Comparison of ENCODE assay signal across 1 cellular context in genomic region chr17:11239379-11239970, GRCh38.
TF ChIP-seq lines count a peak whose summit lies in the region.

No MANE protein-coding gene starts in this region.

TF ChIP-seq in GM23338, 12 proteins besides CTCF, POLR2A, EP300 and RAD21 (continued from another document):
- no peak for TF ChIP-seq ZNF462 (CRISPR knock-in tag; IDR thresholded peaks at IDR 0.05)
- no peak for TF ChIP-seq JUNB (IDR thresholded peaks at IDR 0.05; ENCODE audit: unreplicated experiment)
- no peak for TF ChIP-seq ZNF331 (CRISPR knock-in tag; IDR thresholded peaks at IDR 0.05; ENCODE audit: low read depth)
- TF ChIP-seq EZH2 (IDR thresholded peaks at IDR 0.05; ENCODE audit: low read depth, unreplicated experiment), result no peak
- TF ChIP-seq STAT1 (IDR thresholded peaks at IDR 0.05; ENCODE audit: unreplicated experiment), result no peak
- TF ChIP-seq POLR2AphosphoS5 (IDR thresholded peaks at IDR 0.05; ENCODE audit: low read depth), result no peak
- no peak for TF ChIP-seq ZNF114 (CRISPR knock-in tag; IDR thresholded peaks at IDR 0.05)
- no peak for TF ChIP-seq CREB1 (CRISPR knock-in tag; IDR thresholded peaks at IDR 0.05; ENCODE audit: low read depth)
- TF ChIP-seq EZH2phosphoT487 (IDR thresholded peaks at IDR 0.05; ENCODE audit: unreplicated experiment), result no peak
TF ChIP-seq in GM23338: peak in this region for 0.
